Comparison of ENCODE assay signal across 8 cellular contexts in genomic region chr7:105652359-105652993, GRCh38.
A peak's percentile ranks its signal among the peaks of the same experiment; 100 is the strongest.
DNase-seq lines count a peak whose midpoint lies in the region; ATAC-seq and TF ChIP-seq lines count a peak whose summit lies in the region.

No MANE protein-coding gene starts in this region.

- H3K27ac ChIP-seq in 22Rv1: peak overlapping the region; percentile 41

- no peaks in the 10 kb centered on the region for H3K9me3 Mint-ChIP-seq in central memory CD8-positive, alpha-beta T cell

- in situ Hi-C loops in GM13977 (cut with MboI; ENCODE audit: low pct_unique_long_range_greater_than_20kb, low sequenced_read_pairs, unreplicated experiment): no loop called here

- ATAC-seq in HG03095 (IDR thresholded peaks at IDR 0.05; ENCODE audit: unreplicated experiment) (peak; percentile 74), left lobe of liver (peak; percentile 88)
- peak; percentile 71 for ATAC-seq in central memory CD8-positive, alpha-beta T cell (replicated peaks; ENCODE audit: extremely low read depth, poor library complexity, severe bottlenecking)

- TF ChIP-seq CTCF in 22Rv1 (IDR thresholded peaks at IDR 0.05): peak; percentile 97
- TF ChIP-seq CTCF in GM13977 (IDR thresholded peaks at IDR 0.05; ENCODE audit: extremely low read depth, insufficient read depth, missing control alignments): peak; percentile 83

- H3K4me1 Mint-ChIP-seq in central memory CD8-positive, alpha-beta T cell: peaks cover 27% of the 10 kb centered on the region

- no peak overlapping the region for H3K27ac Mint-ChIP-seq in central memory CD8-positive, alpha-beta T cell (ENCODE audit: low read depth)

- no peaks in the 10 kb centered on the region for H3K27me3 Mint-ChIP-seq in central memory CD8-positive, alpha-beta T cell

- H3K4me3 Mint-ChIP-seq in central memory CD8-positive, alpha-beta T cell: no peak overlapping the region

- peaks cover 14% of the 10 kb centered on the region for H3K36me3 Mint-ChIP-seq in central memory CD8-positive, alpha-beta T cell (ENCODE audit: insufficient read depth)

- peak; percentile 79 for DNase-seq in GM13977 (ENCODE audit: low spot score)
- DNase-seq in NCI-H2171 treated with DMSO at 0.1 percent for 48 hours (lab: John Stamatoyannopoulos, UW): peak; percentile 69
- peak; percentile 36 for DNase-seq in activated CD4-positive, CD25-positive, alpha-beta regulatory T cell treated with anti-CD3 and anti-CD28 coated beads, Interleukin-2, amount 50 U/mL, for 16 hours (ENCODE audit: low read depth, low spot score)
- peak; percentile 47 to 51 for DNase-seq in central memory CD8-positive, alpha-beta T cell (ENCODE audit: low spot score in 2 of 2)
- DNase-seq in left lobe of liver (ENCODE audit: low spot score): peak; percentile 82
- peak; percentile 51 to 67 for DNase-seq in stimulated activated CD4-positive, alpha-beta T cell treated with anti-CD3 and anti-CD28 coated beads, Interleukin-4, amount 100 ng/mL, for 4 hours

Comparison
In these comparisons a context has a peak if more than half of its experiments do, and no peak if none do; other contexts are left out.
1. Peak in every context shown above with its lines: DNase-seq, ATAC-seq and H3K27ac ChIP-seq.